Comparison of ENCODE assay signal across 22 cellular contexts in the genomic region with DNA sequence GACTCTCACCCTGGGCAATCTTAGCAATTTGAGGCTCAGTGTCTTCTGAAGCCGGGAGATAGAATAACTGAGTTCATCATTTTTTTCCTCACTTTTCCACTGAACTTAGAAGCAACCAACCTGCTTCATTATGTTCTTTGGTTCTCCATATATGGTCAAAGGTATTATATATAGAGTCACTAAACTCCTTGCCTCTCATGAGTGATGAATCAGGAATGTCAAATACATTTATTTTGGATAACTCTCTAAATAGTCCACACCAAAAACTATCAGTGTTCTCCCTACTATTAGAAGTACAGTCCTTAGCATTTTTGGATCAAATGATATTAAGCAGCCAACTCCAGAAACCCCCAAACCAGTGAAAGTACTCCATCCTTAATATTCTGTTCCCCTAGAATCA.
DNase-seq lines count a peak whose midpoint lies in the region; FAIRE-seq and TF ChIP-seq lines count a peak whose summit lies in the region.
"Had no signal": no experiment of that assay in that cellular context is flagged by ENCODE, and none has a peak within 500 bp of the region (broad histone marks: within the 10 kb centered on the region; RNA-seq: fewer than 3 reads in every experiment).

No MANE protein-coding gene starts in this region.

- no peak overlapping the region for H4K8ac ChIP-seq in trophoblast cell (ENCODE audit: low read depth, low read length)

- no peak overlapping the region for H2BK120ac ChIP-seq in trophoblast cell (ENCODE audit: insufficient read depth, low read length, poor library complexity)

- H3K14ac ChIP-seq in trophoblast cell (ENCODE audit: low read length) = no peak overlapping the region

- H3K9ac ChIP-seq in astrocyte (ENCODE audit: low read length) (no peak overlapping the region), trophoblast cell (ENCODE audit: low read length) (no peak overlapping the region)
- H3K9ac ChIP-seq: GM23248 had no signal

- no peak overlapping the region for H3K4ac ChIP-seq in trophoblast cell (ENCODE audit: low read depth, low read length)

- no peak for TF ChIP-seq CTCF in astrocyte (IDR thresholded peaks at IDR 0.05; ENCODE audit: insufficient read depth, low read depth, low read length)
- no peak for TF ChIP-seq CTCF in fibroblast of the aortic adventitia (IDR thresholded peaks at IDR 0.05; ENCODE audit: insufficient read depth, low read length)

- no peak overlapping the region for H2BK5ac ChIP-seq in trophoblast cell (ENCODE audit: low read depth, low read length, poor library complexity)

- no peaks in the 10 kb centered on the region for H3K36me3 Mint-ChIP-seq in astrocyte (ENCODE audit: low read depth, unreplicated experiment)

- H3K4me3 Mint-ChIP-seq in astrocyte (ENCODE audit: unreplicated experiment) = no peak overlapping the region
- H3K4me3 Mint-ChIP-seq: CD4-positive, alpha-beta T cell had no signal

- H3K79me1 ChIP-seq in trophoblast cell (ENCODE audit: low read length) = no peaks in the 10 kb centered on the region

- H3K27me3 ChIP-seq in astrocyte (ENCODE audit: insufficient read depth, low read length) (no peaks in the 10 kb centered on the region), trophoblast cell (ENCODE audit: insufficient read depth, low read length) (no peaks in the 10 kb centered on the region)

- H3K18ac ChIP-seq in trophoblast cell (ENCODE audit: low read length) = no peak overlapping the region

- no peak overlapping the region for H4K91ac ChIP-seq in trophoblast cell (ENCODE audit: low read depth, low read length)

- H3K27ac Mint-ChIP-seq in astrocyte (ENCODE audit: unreplicated experiment) = no peak overlapping the region
- H3K27ac Mint-ChIP-seq: CD4-positive, alpha-beta T cell had no signal

- H3K36me3 ChIP-seq in astrocyte (ENCODE audit: insufficient read depth, low read length) (no peaks in the 10 kb centered on the region), trophoblast cell (ENCODE audit: control insufficient read depth in 1 of 2, insufficient read depth in 2 of 2, low read length in 2 of 2) (no peaks in the 10 kb centered on the region)
- H3K36me3 ChIP-seq: HAP-1 had no signal

- H3K4me1 ChIP-seq in astrocyte (ENCODE audit: insufficient read depth, low read length) (no peaks in the 10 kb centered on the region), trophoblast cell (ENCODE audit: control insufficient read depth in 1 of 2, insufficient read depth in 2 of 2, low read length in 2 of 2) (no peaks in the 10 kb centered on the region)
- H3K4me1 ChIP-seq: A549, Caco-2, HAP-1 had no signal

- H2BK12ac ChIP-seq in trophoblast cell (ENCODE audit: low read length) = no peak overlapping the region

- no peak overlapping the region for H2AK5ac ChIP-seq in trophoblast cell (ENCODE audit: low read length)

- peaks cover 12% of the 10 kb centered on the region for H3K9me3 Mint-ChIP-seq in astrocyte (ENCODE audit: unreplicated experiment)

- H3K27ac ChIP-seq in astrocyte (ENCODE audit: low read depth, low read length) (no peak overlapping the region), trophoblast cell (ENCODE audit: low read depth, low read length) (no peak overlapping the region)
- H3K27ac ChIP-seq: 22Rv1, A549, C4-2B, GM23248, HL-60 had no signal

- no peak overlapping the region for H3K23ac ChIP-seq in trophoblast cell (ENCODE audit: low read length)

- H3K4me2 ChIP-seq in astrocyte (ENCODE audit: low read length) (no peak overlapping the region), trophoblast cell (ENCODE audit: low read length) (no peak overlapping the region)
- H3K4me2 ChIP-seq: A549 had no signal

- FAIRE-seq in astrocyte (lab: Jason Lieb, UNC) = no peak
- FAIRE-seq: A549, D721Med, GM12878, HTR-8/SVneo, K562 had no signal

- no peak overlapping the region for H2AFZ ChIP-seq in astrocyte (ENCODE audit: low read depth, low read length)
- no peak overlapping the region for H2AFZ ChIP-seq in trophoblast cell (ENCODE audit: insufficient read depth, low read length, poor library complexity)
- H2AFZ ChIP-seq: GM23248 had no signal

- no peaks in the 10 kb centered on the region for H4K20me1 ChIP-seq in astrocyte (ENCODE audit: insufficient read depth, low read length)

- H3K4me1 Mint-ChIP-seq in astrocyte (ENCODE audit: low read depth, unreplicated experiment) = peaks cover 4% of the 10 kb centered on the region

- no peaks in the 10 kb centered on the region for H3K9me3 ChIP-seq in astrocyte (ENCODE audit: insufficient read depth, low read depth, low read length)
- H3K9me3 ChIP-seq in trophoblast cell (ENCODE audit: insufficient read depth, low read depth, low read length) = peaks cover 1% of the 10 kb centered on the region
- H3K9me3 ChIP-seq: A549, Caco-2, HAP-1 had no signal

- H3K79me2 ChIP-seq in astrocyte (ENCODE audit: insufficient read depth, low read length) (no peaks in the 10 kb centered on the region), trophoblast cell (ENCODE audit: control insufficient read depth, insufficient read depth, low read length, poor library complexity) (no peaks in the 10 kb centered on the region)

- no peak overlapping the region for H4K12ac ChIP-seq in trophoblast cell (ENCODE audit: low read depth, low read length)

- WGBS in trophoblast cell (ENCODE audit: extremely low coverage, insufficient coverage, insufficient read length) = no CpG with 5 or more reads among the region's 1 CpG

- H3K27me3 Mint-ChIP-seq in astrocyte (ENCODE audit: low read depth, unreplicated experiment) = no peaks in the 10 kb centered on the region
- H3K27me3 Mint-ChIP-seq: CD4-positive, alpha-beta T cell had no signal

- no peak overlapping the region for H3K4me3 ChIP-seq in astrocyte (ENCODE audit: insufficient read depth, low read depth, low read length)
- no peak overlapping the region for H3K4me3 ChIP-seq in fibroblast of the aortic adventitia (ENCODE audit: low read depth, low read length)
- no peak overlapping the region for H3K4me3 ChIP-seq in trophoblast cell (ENCODE audit: low read depth, low read length)
- H3K4me3 ChIP-seq: A549, GM12878, GM23248, HAP-1, K562 had no signal

- DNase-seq in EH (ENCODE audit: low read depth) (peak; percentile 62), M059J (ENCODE audit: low read depth) (peak; percentile 29), astrocyte (ENCODE audit: low read depth) (peak; percentile 2), fibroblast of the aortic adventitia (ENCODE audit: low read depth) (peak; percentile 2), trophoblast cell (no peak), nucleus accumbens (lab: John Stamatoyannopoulos, UW) (no peak), GM03348 (ENCODE audit: low spot score) (no peak)
- DNase-seq: AML-193; Caco-2; CD4-positive, alpha-beta T cell; GF-D8; GM23248; IMR-90 had no signal

Comparison
In these comparisons a context has a peak if more than half of its experiments do, and no peak if none do; other contexts are left out.
1. DNase-seq: peak in EH (single experiment), M059J (single experiment), astrocyte (single experiment) and fibroblast of the aortic adventitia (single experiment); none in trophoblast cell (0 of 2), nucleus accumbens (0 of 56) and GM03348 (single experiment).